Comparison of ENCODE assay signal across 8 cellular contexts in genomic region chr2:238287702-238288649, GRCh38. TPM values are rescaled to one million over a fixed set of nuclear protein-coding genes. Genes with fewer than 3 reads are reported as not detected.
DNase-seq lines count a peak whose midpoint lies in the region; TF ChIP-seq lines count a peak whose summit lies in the region.

A gene with protein sequence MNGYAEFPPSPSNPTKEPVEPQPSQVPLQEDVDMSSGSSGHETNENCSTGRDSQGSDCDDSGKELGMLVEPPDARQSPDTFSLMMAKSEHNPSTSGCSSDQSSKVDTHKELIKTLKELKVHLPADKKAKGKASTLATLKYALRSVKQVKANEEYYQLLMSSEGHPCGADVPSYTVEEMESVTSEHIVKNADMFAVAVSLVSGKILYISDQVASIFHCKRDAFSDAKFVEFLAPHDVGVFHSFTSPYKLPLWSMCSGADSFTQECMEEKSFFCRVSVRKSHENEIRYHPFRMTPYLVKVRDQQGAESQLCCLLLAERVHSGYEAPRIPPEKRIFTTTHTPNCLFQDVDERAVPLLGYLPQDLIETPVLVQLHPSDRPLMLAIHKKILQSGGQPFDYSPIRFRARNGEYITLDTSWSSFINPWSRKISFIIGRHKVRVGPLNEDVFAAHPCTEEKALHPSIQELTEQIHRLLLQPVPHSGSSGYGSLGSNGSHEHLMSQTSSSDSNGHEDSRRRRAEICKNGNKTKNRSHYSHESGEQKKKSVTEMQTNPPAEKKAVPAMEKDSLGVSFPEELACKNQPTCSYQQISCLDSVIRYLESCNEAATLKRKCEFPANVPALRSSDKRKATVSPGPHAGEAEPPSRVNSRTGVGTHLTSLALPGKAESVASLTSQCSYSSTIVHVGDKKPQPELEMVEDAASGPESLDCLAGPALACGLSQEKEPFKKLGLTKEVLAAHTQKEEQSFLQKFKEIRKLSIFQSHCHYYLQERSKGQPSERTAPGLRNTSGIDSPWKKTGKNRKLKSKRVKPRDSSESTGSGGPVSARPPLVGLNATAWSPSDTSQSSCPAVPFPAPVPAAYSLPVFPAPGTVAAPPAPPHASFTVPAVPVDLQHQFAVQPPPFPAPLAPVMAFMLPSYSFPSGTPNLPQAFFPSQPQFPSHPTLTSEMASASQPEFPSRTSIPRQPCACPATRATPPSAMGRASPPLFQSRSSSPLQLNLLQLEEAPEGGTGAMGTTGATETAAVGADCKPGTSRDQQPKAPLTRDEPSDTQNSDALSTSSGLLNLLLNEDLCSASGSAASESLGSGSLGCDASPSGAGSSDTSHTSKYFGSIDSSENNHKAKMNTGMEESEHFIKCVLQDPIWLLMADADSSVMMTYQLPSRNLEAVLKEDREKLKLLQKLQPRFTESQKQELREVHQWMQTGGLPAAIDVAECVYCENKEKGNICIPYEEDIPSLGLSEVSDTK (N-terminal part only) (minus strand): TSS chr2:238288610. CDS start chr2:238277936, 10,674 bp downstream.

- WGBS in lower leg skin, 2 donors, result 2 to 3% methylated on average over 30 to 31 of the region's 65 CpGs

- intact Hi-C loops in dorsolateral prefrontal cortex (cut with DNase I), result loop anchor here (1.0 kb wide), 1 partner anchor 32 kb away; the partner anchor contains the start of gene TRAF3IP1 (in 2 of the 2)
- intact Hi-C loops in lower leg skin (cut with DNase I; ENCODE audit: low total_unique reads), result no loop called here

- TF ChIP-seq POLR2A in lower leg skin (IDR thresholded peaks at IDR 0.05), result no peak

- H3K27ac ChIP-seq in VCaP (peak within 1 kb of the TSS; percentile 96), dorsolateral prefrontal cortex (peak within 1 kb of the TSS; percentile 51 to 95 (median 80))

- TF ChIP-seq CTCF in VCaP (conservative IDR thresholded peaks at IDR 0.05) (peak; percentile 29), dorsolateral prefrontal cortex (IDR thresholded peaks at IDR 0.05 in 54 of 56, conservative IDR thresholded peaks at IDR 0.05 in 2 of 56; ENCODE audit: low read depth in 1 of 56, partially characterized antibody in 56 of 56) (peak in 7 of 56 donors; percentile 7 to 20 (median 14)), lower leg skin (IDR thresholded peaks at IDR 0.05) (no peak)

- DNase-seq in NCI-H510A (lab: John Stamatoyannopoulos, UW), result peak; percentile 69
- DNase-seq in NCI-H510A treated with DMSO at 0.1 percent for 48 hours (lab: John Stamatoyannopoulos, UW), result no peak
- DNase-seq in H4 (ENCODE audit: low spot score), result peak; percentile 77
- DNase-seq in M059J (ENCODE audit: low read depth), result peak; percentile 91
- DNase-seq in dorsolateral prefrontal cortex, result peak in 6 of 10 donors; percentile 35 to 76 (median 62)
- peak; percentile 71 to 92 for DNase-seq in lower leg skin (ENCODE audit: low spot score in 2 of 2)
- DNase-seq in stimulated activated CD8-positive, alpha-beta memory T cell treated with anti-CD3 and anti-CD28 coated beads, Interleukin-4, amount 100 ng/mL, for 48 hours, result peak; percentile 64

- no peaks in the 10 kb centered on the region for H3K27me3 ChIP-seq in dorsolateral prefrontal cortex

- peak within 1 kb of the TSS; percentile 48 to 96 (median 87) for H3K4me3 ChIP-seq in dorsolateral prefrontal cortex
- H3K4me3 ChIP-seq in lower leg skin (ENCODE audit: low read depth, poor library complexity, severe bottlenecking), result peak within 1 kb of the TSS; percentile 62

RNA-seq across cellular contexts. Expression of the gene that starts here (rescaled TPM):
- total RNA-seq in H4 (2014; rRNA removed; shearing (Covaris generic)), result 3.9 and 4.6 TPM in 2 replicates
- total RNA-seq in M059J (2014; rRNA removed; shearing (Covaris generic)), result 1.4 and 3.7 TPM in 2 replicates
- total RNA-seq in dorsolateral prefrontal cortex (10 to 100 TPM in 119 of 120 experiments, 1 to 10 TPM in 1; 9.9 to 34.3 (median 18.4) TPM), lower leg skin (10 to 100 TPM; 15.9 to 82.3 (median 18.1) TPM)
